Comparison of ENCODE assay signal across 25 cellular contexts in the genomic region with DNA sequence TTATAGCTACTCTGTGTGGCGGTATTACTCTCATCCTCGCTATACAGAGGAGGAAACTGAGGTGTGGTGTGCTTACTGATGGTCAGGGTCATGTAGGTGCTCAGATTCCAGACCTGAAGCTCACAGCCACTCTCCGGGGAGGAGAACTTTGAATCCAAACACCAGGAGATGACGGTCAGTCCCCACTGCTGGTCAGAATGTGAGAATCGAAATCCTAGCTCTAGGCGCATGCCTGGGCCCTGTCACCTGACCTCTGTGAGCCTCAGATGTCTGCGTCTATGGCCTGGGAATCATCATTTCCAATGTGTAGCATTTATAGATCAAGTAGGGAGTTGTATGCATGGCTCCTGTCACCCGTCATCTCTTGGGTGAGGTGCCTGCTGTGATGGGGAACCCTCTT.
"Had no signal": no experiment of that assay in that cellular context is flagged by ENCODE, and none has a peak within 500 bp of the region (broad histone marks: within the 10 kb centered on the region; RNA-seq: fewer than 3 reads in every experiment).

No MANE protein-coding gene starts in this region.

- H3K27ac ChIP-seq: brain microvascular endothelial cell, coronary artery had no signal

- FAIRE-seq: astrocyte, bronchial epithelial cell, frontal cortex had no signal

- H3K4me3 ChIP-seq: coronary artery, dorsolateral prefrontal cortex had no signal

- H3K36me3 ChIP-seq: brain microvascular endothelial cell had no signal

- H3K27me3 ChIP-seq: brain microvascular endothelial cell, dorsolateral prefrontal cortex had no signal

- DNase-seq: activated CD4-positive, alpha-beta memory T cell treated with anti-CD3 and anti-CD28 coated beads for 36 hours; activated CD4-positive, alpha-beta T cell treated with anti-CD3 and anti-CD28 coated beads for 36 hours; activated CD4-positive, alpha-beta T cell treated with anti-CD3 and anti-CD28 coated beads, Interleukin-2, amount 10 ng/mL, durations not matched to agents 24 days and 14 days; activated CD4-positive, CD25-positive, alpha-beta regulatory T cell; activated CD4-positive, CD25-positive, alpha-beta regulatory T cell treated with anti-CD3 and anti-CD28 coated beads, Interleukin-2, amount 50 U/mL, for 72 hours; activated CD8-positive, alpha-beta memory T cell treated with anti-CD3 and anti-CD28 coated beads, Interleukin-2, amount 10 ng/mL, durations not matched to agents 7 days and 5 days; activated CD8-positive, alpha-beta memory T cell treated with anti-CD3 and anti-CD28 coated beads, Interleukin-2, amount 50 U/mL, for 4 hours; activated CD8-positive, alpha-beta T cell treated with anti-CD3 and anti-CD28 coated beads, Interleukin-2, amount 10 ng/mL, durations not matched to agents 7 days and 5 days; activated effector memory CD4-positive, alpha-beta T cell treated with Interleukin-2 at 50 U/mL for 16 hours; activated gamma-delta T cell treated with Interleukin-2 at 50 U/mL for 16 hours; activated naive CD4-positive, alpha-beta T cell treated with anti-CD3 and anti-CD28 coated beads, Interleukin-2, amount 50 U/mL, for 16 hours; activated naive CD4-positive, alpha-beta T cell treated with Interleukin-2 at 50 U/mL for 16 hours; activated T-cell treated with anti-CD3 and anti-CD28 coated beads, Interleukin-2, amount 50 U/mL, for 4 hours; amniotic stem cell; brain microvascular endothelial cell; dorsolateral prefrontal cortex; effector memory CD4-positive, alpha-beta T cell; foreskin fibroblast; T-helper 2 cell had no signal

- ATAC-seq: activated CD4-positive, alpha-beta T cell treated with anti-CD3 and anti-CD28 coated beads for 36 hours; activated CD8-positive, alpha-beta memory T cell treated with anti-CD3 and anti-CD28 coated beads, Interleukin-2, amount 10 ng/mL, durations not matched to agents 7 days and 5 days; activated CD8-positive, alpha-beta T cell treated with anti-CD3 and anti-CD28 coated beads, Interleukin-2, amount 10 ng/mL, durations not matched to agents 7 days and 5 days; activated T-cell treated with anti-CD3 and anti-CD28 coated beads, Interleukin-2, amount 50 U/mL, for 4 hours; activated T-helper 17 cell treated with anti-CD3 and anti-CD28 coated beads, Interleukin-2, amount 50 U/mL, for 72 hours; esophagus mucosa had no signal
